Comparison of ENCODE assay signal across 21 cellular contexts in the genomic region with DNA sequence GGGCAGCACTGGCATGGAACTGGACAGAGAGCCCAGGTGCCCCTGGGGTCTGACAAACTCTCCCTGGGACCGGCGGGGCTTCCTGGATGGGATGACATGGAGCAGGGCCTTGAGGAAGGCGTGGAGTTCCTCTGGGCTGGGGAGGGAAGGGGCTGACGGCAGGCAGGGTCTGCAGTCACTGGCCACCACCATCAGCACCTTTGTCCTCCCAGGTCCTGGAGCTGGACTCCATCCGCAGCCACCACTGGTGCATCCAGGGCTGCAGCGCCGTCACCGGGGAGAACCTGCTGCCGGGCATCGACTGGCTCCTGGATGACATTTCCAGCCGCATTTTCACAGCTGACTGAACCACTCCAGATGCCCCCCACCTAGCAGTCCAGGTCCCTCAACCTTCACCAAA. TPM values are rescaled to one million over a fixed set of nuclear protein-coding genes. Genes with fewer than 3 reads are reported as not detected.
DNase-seq lines count a peak whose midpoint lies in the region; ATAC-seq, FAIRE-seq and TF ChIP-seq lines count a peak whose summit lies in the region.
"Had no signal": no experiment of that assay in that cellular context is flagged by ENCODE, and none has a peak within 500 bp of the region (broad histone marks: within the 10 kb centered on the region; RNA-seq: fewer than 3 reads in every experiment).

No MANE protein-coding gene starts in this region.

- H3K9me3 Mint-ChIP-seq in endothelial cell (ENCODE audit: unreplicated experiment), result no peaks in the 10 kb centered on the region
- H3K9me3 Mint-ChIP-seq: CD4-positive, alpha-beta memory T cell; GM23338; HFFc6; IgD-negative memory B cell had no signal

- DNase-seq in HepG2 (ENCODE audit: low spot score), result no peak
- no peak for DNase-seq in right lobe of liver
- DNase-seq in endothelial cell (ENCODE audit: low spot score), result no peak
- DNase-seq in gastrocnemius medialis, result no peak
- DNase-seq in BE2C, result no peak
- DNase-seq: CD4-positive, alpha-beta memory T cell; DMS153; DMS79; GDM1; HFFc6; KG1 had no signal

- TF ChIP-seq CTCF in HepG2 (CRISPR knock-in tag; IDR thresholded peaks at IDR 0.05), result no peak
- no peak for TF ChIP-seq CTCF in right lobe of liver (IDR thresholded peaks at IDR 0.05)
- TF ChIP-seq CTCF in endothelial cell (IDR thresholded peaks at IDR 0.05; ENCODE audit: unreplicated experiment), result no peak
- TF ChIP-seq CTCF in gastrocnemius medialis (IDR thresholded peaks at IDR 0.05 in 4 of 5, conservative IDR thresholded peaks at IDR 0.05 in 1 of 5), result no peak
- TF ChIP-seq CTCF in BE2C (IDR thresholded peaks at IDR 0.05; ENCODE audit: low read depth, low read length), result no peak

- TF ChIP-seq EP300 in HepG2 (IDR thresholded peaks at IDR 0.05; ENCODE audit: low read depth in 2 of 2, low read length in 2 of 2) (no peak), HepG2 (CRISPR knock-in tag; IDR thresholded peaks at IDR 0.05; ENCODE audit: borderline replicate concordance) (no peak)

- peaks cover 5% of the 10 kb centered on the region for H3K4me1 Mint-ChIP-seq in endothelial cell (ENCODE audit: unreplicated experiment)

- H3K4me3 ChIP-seq in HepG2 (replicated peaks in 1 of 3; ENCODE audit: insufficient read depth in 1 of 3, low read depth in 2 of 3, low read length in 3 of 3) (no peak overlapping the region), right lobe of liver (no peak overlapping the region), gastrocnemius medialis (no peak overlapping the region), BE2C (ENCODE audit: low read depth, low read length) (no peak overlapping the region)
- H3K4me3 ChIP-seq: GM23338 had no signal

- no TSS peak for BruUV-seq in HepG2 (replicated peaks; lab: Mats Ljungman, UMichigan)

- H3K36me3 ChIP-seq in HepG2 (replicated peaks in 1 of 2; ENCODE audit: control insufficient read depth in 1 of 2, insufficient read depth in 2 of 2, low read length in 2 of 2), result no peaks in the 10 kb centered on the region
- peaks cover 0 to 3% (median 0%) of the 10 kb centered on the region in 4 donors for H3K36me3 ChIP-seq in right lobe of liver
- H3K36me3 ChIP-seq in gastrocnemius medialis, result peaks cover 0 to 45% of the 10 kb centered on the region in 2 donors
- peaks cover 6% of the 10 kb centered on the region for H3K36me3 ChIP-seq in BE2C

- H3K79me2 ChIP-seq in HepG2 (ENCODE audit: insufficient read depth, low read length), result no peaks in the 10 kb centered on the region

- no peak overlapping the region for H3K9ac ChIP-seq in HepG2 (ENCODE audit: insufficient read depth, low read depth, low read length)

- H2AFZ ChIP-seq in HepG2 (ENCODE audit: low read length), result no peak overlapping the region
- H2AFZ ChIP-seq: GM23338 had no signal

- TF ChIP-seq POLR2A in HepG2 (IDR thresholded peaks at IDR 0.05; ENCODE audit: insufficient read depth in 1 of 2, low read depth in 2 of 2, low read length in 2 of 2), result no peak
- no peak for TF ChIP-seq POLR2A in right lobe of liver (IDR thresholded peaks at IDR 0.05)
- no peak for TF ChIP-seq POLR2A in gastrocnemius medialis (IDR thresholded peaks at IDR 0.05)

- FAIRE-seq in HepG2 (lab: Jason Lieb, UNC), result no peak
- FAIRE-seq: GM12892, GM18507, H54, HTR-8/SVneo had no signal

- no peak for ATAC-seq in HepG2
- no peak for ATAC-seq in right lobe of liver
- ATAC-seq in gastrocnemius medialis, result no peak
- ATAC-seq: GM23338, HCT116 had no signal

- H3K36me3 Mint-ChIP-seq in endothelial cell (ENCODE audit: low read depth, unreplicated experiment), result peaks cover 9% of the 10 kb centered on the region

- H3K9me3 ChIP-seq in HepG2 (ENCODE audit: low read length) (no peaks in the 10 kb centered on the region), right lobe of liver (no peaks in the 10 kb centered on the region), gastrocnemius medialis (no peaks in the 10 kb centered on the region), BE2C (no peaks in the 10 kb centered on the region)

- TF ChIP-seq RAD21 in HepG2 (CRISPR knock-in tag; IDR thresholded peaks at IDR 0.05), result no peak

- H3K27ac ChIP-seq in HepG2 (ENCODE audit: extremely low read length, insufficient read depth, low read length) (no peak overlapping the region), right lobe of liver (no peak overlapping the region), gastrocnemius medialis (no peak overlapping the region)

- H3K27me3 ChIP-seq in HepG2 (ENCODE audit: control insufficient read depth in 1 of 2, insufficient read depth in 2 of 2, low read length in 2 of 2) (no peaks in the 10 kb centered on the region), right lobe of liver (no peaks in the 10 kb centered on the region), gastrocnemius medialis (no peaks in the 10 kb centered on the region), BE2C (no peaks in the 10 kb centered on the region)

- CTCF ChIA-PET in HepG2 (lab: Yijun Ruan, JAX; ENCODE audit: low intra/inter-chr PET ratio, low total read pairs), result no interaction called here

- intact Hi-C loops in HepG2 (cut with micrococcal nuclease; ENCODE audit: unreplicated experiment), result no loop called here
- intact Hi-C loops in right lobe of liver (cut with DNase I), result no loop called here
- intact Hi-C loops in gastrocnemius medialis (cut with DNase I; ENCODE audit: low total_unique reads), result loop anchor here (2.0 kb wide), 1 partner anchor 35 kb away; no protein-coding TSS in a partner anchor

- in situ Hi-C loops in HepG2 (cut with HindIII; ENCODE audit: extremely low pct_ligation_motif_present, low pct_unique_long_range_greater_than_20kb) (no loop called here), gastrocnemius medialis (cut with MboI; ENCODE audit: low sequenced_read_pairs in 4 of 4) (loop anchor here in 1 of 4 donors (10.0 kb wide), 1 partner anchor 97 kb away; a partner anchor contains a TSS)

- 100% methylated on average over 6 of the region's 11 CpGs for WGBS in HepG2 (ENCODE audit: low lambda C conversion rate)
- whole genome bisulfite sequencing in right lobe of liver (ENCODE audit: insufficient coverage, low coverage, low lambda C conversion rate, missing lambda C conversion rate), result 100% methylated on average over 1 of the region's 11 CpGs

- no peak overlapping the region for H3K4me2 ChIP-seq in HepG2 (ENCODE audit: low read depth, low read length)
- H3K4me2 ChIP-seq: GM23338 had no signal

- H4K20me1 ChIP-seq in HepG2 (ENCODE audit: insufficient read depth, low read length), result no peaks in the 10 kb centered on the region

- H3K27me3 Mint-ChIP-seq in endothelial cell (ENCODE audit: unreplicated experiment), result no peaks in the 10 kb centered on the region
- H3K27me3 Mint-ChIP-seq: CD4-positive, alpha-beta memory T cell; IgD-negative memory B cell had no signal

- POLR2A ChIA-PET in HepG2 (lab: Yijun Ruan, JAX), result interaction anchor here (1.4 kb wide), 1 partner anchor 19 kb away, joined by 4 read pairs; a partner anchor contains a TSS

- H3K4me3 Mint-ChIP-seq in endothelial cell (ENCODE audit: unreplicated experiment), result peak overlapping the region; percentile 21
- H3K4me3 Mint-ChIP-seq: CD14-positive monocyte; CD4-positive, alpha-beta memory T cell; GM23338; HFFc6 had no signal

- H3K27ac Mint-ChIP-seq in endothelial cell (ENCODE audit: unreplicated experiment), result no peak overlapping the region
- H3K27ac Mint-ChIP-seq: HFFc6 had no signal

- H3K4me1 ChIP-seq in HepG2 (ENCODE audit: insufficient read depth, low read length) (peaks cover 69% of the 10 kb centered on the region), right lobe of liver (peaks cover 0 to 5% (median 0%) of the 10 kb centered on the region in 4 donors), gastrocnemius medialis (no peaks in the 10 kb centered on the region), BE2C (no peaks in the 10 kb centered on the region)

RNA-seq across cellular contexts. Expression of a gene that starts 5.7 kb away (rescaled TPM):
- total RNA-seq in HepG2 (2016; rRNA removed; fragmentation: Illumina TruSeq; extraction: Trizol) (20.7 and 22.6 TPM in 2 replicates), right lobe of liver (10 to 100 TPM in 1 of 6 experiments, 1 to 10 TPM in 5; 6.4 to 10.3 (median 8.7) TPM), endothelial cell (ENCODE audit: unreplicated experiment) (19.4 TPM), gastrocnemius medialis (10 to 100 TPM; 16.9 to 33.3 (median 25.9) TPM)
- total RNA-seq in HepG2 (2016; cell fraction: cytosol; rRNA removed; fragmentation: Illumina TruSeq; extraction: Trizol; ENCODE audit: low read depth), result 12.1 and 12.4 TPM in 2 replicates
- total RNA-seq in HepG2 (2016; cell fraction: insoluble cytoplasmic fraction; rRNA removed; fragmentation: Illumina TruSeq; extraction: Trizol), result 18.5 and 24.1 TPM in 2 replicates
- total RNA-seq in HepG2 (2016; cell fraction: membrane; rRNA removed; fragmentation: Illumina TruSeq; extraction: Trizol), result 27.2 and 28.7 TPM in 2 replicates
- total RNA-seq in HepG2 (2016; cell fraction: nucleus; rRNA removed; fragmentation: Illumina TruSeq; extraction: Trizol), result 11.7 and 12.8 TPM in 2 replicates
- 19.1 and 21.2 TPM in 2 replicates for polyA plus RNA-seq in HepG2 (2011; rRNA removed)
- 16.1 and 20.9 TPM in 2 replicates for polyA plus RNA-seq in HepG2 (2011; cell fraction: cytosol; rRNA removed)
- 17.0 and 18.7 TPM in 2 replicates for polyA plus RNA-seq in HepG2 (2011; cell fraction: nucleus; rRNA removed)
- 5.5 and 18.8 TPM in 2 replicates for polyA plus RNA-seq in HepG2 (2012)
- 17.8 and 20.3 TPM in 2 replicates for polyA plus RNA-seq in HepG2 (2016; cell fraction: cytosol; fragmentation: Illumina TruSeq; extraction: Trizol; ENCODE audit: low read depth)
- polyA plus RNA-seq in HepG2 (2016; cell fraction: insoluble cytoplasmic fraction; fragmentation: Illumina TruSeq; extraction: Trizol; ENCODE audit: low read depth), result 31.4 and 39.7 TPM in 2 replicates
- 29.3 and 33.3 TPM in 2 replicates for polyA plus RNA-seq in HepG2 (2016; cell fraction: membrane; fragmentation: Illumina TruSeq; extraction: Trizol; ENCODE audit: low read depth)
- 27.1 and 31.4 TPM in 2 replicates for polyA plus RNA-seq in HepG2 (2016; cell fraction: nucleus; fragmentation: Illumina TruSeq; extraction: Trizol; ENCODE audit: insufficient read depth, low read depth)
- 13.9 and 15.8 TPM in 2 replicates for polyA minus RNA-seq in HepG2 (2011; rRNA and poly(A)+ RNA removed; ENCODE audit: low replicate concordance)
- polyA minus RNA-seq in HepG2 (2011; cell fraction: cytosol; rRNA and poly(A)+ RNA removed), result 8.7 and 13.6 TPM in 2 replicates
- 3.9 and 5.5 TPM in 2 replicates for polyA minus RNA-seq in HepG2 (2011; cell fraction: nucleus; rRNA and poly(A)+ RNA removed)
- 15.7 TPM for polyA plus RNA-seq in BE2C (2012; ENCODE audit: insufficient read depth, insufficient read length, low read depth)

RNA-seq across cellular contexts. Expression of a gene that starts 7.5 kb away (rescaled TPM):
- total RNA-seq in HepG2 (2016; rRNA removed; fragmentation: Illumina TruSeq; extraction: Trizol), result 84.4 and 93.9 TPM in 2 replicates
- 41.1 and 42.9 TPM in 2 replicates for total RNA-seq in HepG2 (2016; cell fraction: cytosol; rRNA removed; fragmentation: Illumina TruSeq; extraction: Trizol; ENCODE audit: low read depth)
- 84.6 and 107 TPM in 2 replicates for total RNA-seq in HepG2 (2016; cell fraction: insoluble cytoplasmic fraction; rRNA removed; fragmentation: Illumina TruSeq; extraction: Trizol)
- 42.2 and 46.1 TPM in 2 replicates for total RNA-seq in HepG2 (2016; cell fraction: membrane; rRNA removed; fragmentation: Illumina TruSeq; extraction: Trizol)
- 24.2 and 31.3 TPM in 2 replicates for total RNA-seq in HepG2 (2016; cell fraction: nucleus; rRNA removed; fragmentation: Illumina TruSeq; extraction: Trizol)
- 82.9 and 86.3 TPM in 2 replicates for polyA plus RNA-seq in HepG2 (2011; rRNA removed)
- polyA plus RNA-seq in HepG2 (2011; cell fraction: cytosol; rRNA removed), result 95.6 and 112 TPM in 2 replicates
- 37.9 and 39.8 TPM in 2 replicates for polyA plus RNA-seq in HepG2 (2011; cell fraction: nucleus; rRNA removed)
- 58.0 and 65.9 TPM in 2 replicates for polyA plus RNA-seq in HepG2 (2012)
- 53.8 and 56.3 TPM in 2 replicates for polyA plus RNA-seq in HepG2 (2016; cell fraction: cytosol; fragmentation: Illumina TruSeq; extraction: Trizol; ENCODE audit: low read depth)
- 117 and 123 TPM in 2 replicates for polyA plus RNA-seq in HepG2 (2016; cell fraction: insoluble cytoplasmic fraction; fragmentation: Illumina TruSeq; extraction: Trizol; ENCODE audit: low read depth)
- 40.2 and 43.5 TPM in 2 replicates for polyA plus RNA-seq in HepG2 (2016; cell fraction: membrane; fragmentation: Illumina TruSeq; extraction: Trizol; ENCODE audit: low read depth)
- 52.2 and 55.0 TPM in 2 replicates for polyA plus RNA-seq in HepG2 (2016; cell fraction: nucleus; fragmentation: Illumina TruSeq; extraction: Trizol; ENCODE audit: insufficient read depth, low read depth)
- 36.6 and 96.3 TPM in 2 replicates for polyA minus RNA-seq in HepG2 (2011; rRNA and poly(A)+ RNA removed; ENCODE audit: low replicate concordance)
- 34.4 and 36.9 TPM in 2 replicates for polyA minus RNA-seq in HepG2 (2011; cell fraction: cytosol; rRNA and poly(A)+ RNA removed)
- polyA minus RNA-seq in HepG2 (2011; cell fraction: nucleus; rRNA and poly(A)+ RNA removed), result 8.1 and 12.2 TPM in 2 replicates
- 10 to 100 TPM in 3 of 6 experiments, 1 to 10 TPM in 3; 7.3 to 26.2 (median 10.0) TPM for total RNA-seq in right lobe of liver
- 66.4 TPM for total RNA-seq in endothelial cell (ENCODE audit: unreplicated experiment)
- 100 to 1,000 TPM; 150 to 268 (median 170) TPM for total RNA-seq in gastrocnemius medialis
- polyA plus RNA-seq in BE2C (2012; ENCODE audit: insufficient read depth, insufficient read length, low read depth), result 126 TPM

RNA-seq across cellular contexts. Expression of a gene that starts 19.5 kb away (rescaled TPM):
- total RNA-seq in HepG2 (2016; rRNA removed; fragmentation: Illumina TruSeq; extraction: Trizol), result 33.2 and 36.3 TPM in 2 replicates
- 17.6 and 24.5 TPM in 2 replicates for total RNA-seq in HepG2 (2016; cell fraction: cytosol; rRNA removed; fragmentation: Illumina TruSeq; extraction: Trizol; ENCODE audit: low read depth)
- total RNA-seq in HepG2 (2016; cell fraction: insoluble cytoplasmic fraction; rRNA removed; fragmentation: Illumina TruSeq; extraction: Trizol), result 27.9 and 37.1 TPM in 2 replicates
- 28.3 and 36.0 TPM in 2 replicates for total RNA-seq in HepG2 (2016; cell fraction: membrane; rRNA removed; fragmentation: Illumina TruSeq; extraction: Trizol)
- 15.6 and 16.8 TPM in 2 replicates for total RNA-seq in HepG2 (2016; cell fraction: nucleus; rRNA removed; fragmentation: Illumina TruSeq; extraction: Trizol)
- 7.4 and 8.9 TPM in 2 replicates for polyA plus RNA-seq in HepG2 (2011; rRNA removed)
- 10.6 and 22.0 TPM in 2 replicates for polyA plus RNA-seq in HepG2 (2011; cell fraction: cytosol; rRNA removed)
- polyA plus RNA-seq in HepG2 (2011; cell fraction: nucleus; rRNA removed), result 12.6 and 14.5 TPM in 2 replicates
- 7.4 and 9.2 TPM in 2 replicates for polyA plus RNA-seq in HepG2 (2012)
- 17.6 and 24.3 TPM in 2 replicates for polyA plus RNA-seq in HepG2 (2016; cell fraction: cytosol; fragmentation: Illumina TruSeq; extraction: Trizol; ENCODE audit: low read depth)
- polyA plus RNA-seq in HepG2 (2016; cell fraction: insoluble cytoplasmic fraction; fragmentation: Illumina TruSeq; extraction: Trizol; ENCODE audit: low read depth), result 34.5 and 41.1 TPM in 2 replicates
- 30.7 and 35.8 TPM in 2 replicates for polyA plus RNA-seq in HepG2 (2016; cell fraction: membrane; fragmentation: Illumina TruSeq; extraction: Trizol; ENCODE audit: low read depth)
- polyA plus RNA-seq in HepG2 (2016; cell fraction: nucleus; fragmentation: Illumina TruSeq; extraction: Trizol; ENCODE audit: insufficient read depth, low read depth), result 28.3 and 35.8 TPM in 2 replicates
- polyA minus RNA-seq in HepG2 (2011; rRNA and poly(A)+ RNA removed; ENCODE audit: low replicate concordance), result 16.9 and 20.3 TPM in 2 replicates
- 9.3 and 12.0 TPM in 2 replicates for polyA minus RNA-seq in HepG2 (2011; cell fraction: cytosol; rRNA and poly(A)+ RNA removed)
- 3.4 and 3.6 TPM in 2 replicates for polyA minus RNA-seq in HepG2 (2011; cell fraction: nucleus; rRNA and poly(A)+ RNA removed)
- 10 to 100 TPM in 2 of 6 experiments, 1 to 10 TPM in 4; 4.2 to 13.8 (median 5.8) TPM for total RNA-seq in right lobe of liver
- 4.8 TPM for total RNA-seq in endothelial cell (ENCODE audit: unreplicated experiment)
- total RNA-seq in gastrocnemius medialis, result 10 to 100 TPM in 3 of 4 donors, 1 to 10 TPM in 1; 9.0 to 27.2 (median 14.4) TPM
- 19.0 TPM for polyA plus RNA-seq in BE2C (2012; ENCODE audit: insufficient read depth, insufficient read length, low read depth)

RNA-seq across cellular contexts. Expression of a gene that starts 24.7 kb away (rescaled TPM):
- total RNA-seq in HepG2 (2016; rRNA removed; fragmentation: Illumina TruSeq; extraction: Trizol), result 3.9 and 4.2 TPM in 2 replicates
- total RNA-seq in HepG2 (2016; cell fraction: cytosol; rRNA removed; fragmentation: Illumina TruSeq; extraction: Trizol; ENCODE audit: low read depth), result 1.3 and 1.9 TPM in 2 replicates
- 3.0 and 4.3 TPM in 2 replicates for total RNA-seq in HepG2 (2016; cell fraction: insoluble cytoplasmic fraction; rRNA removed; fragmentation: Illumina TruSeq; extraction: Trizol)
- total RNA-seq in HepG2 (2016; cell fraction: membrane; rRNA removed; fragmentation: Illumina TruSeq; extraction: Trizol), result 4.3 and 4.5 TPM in 2 replicates
- total RNA-seq in HepG2 (2016; cell fraction: nucleus; rRNA removed; fragmentation: Illumina TruSeq; extraction: Trizol), result 1.9 and 2.1 TPM in 2 replicates
- polyA plus RNA-seq in HepG2 (2011; rRNA removed), result 2.8 and 3.1 TPM in 2 replicates
- 1.7 and 2.0 TPM in 2 replicates for polyA plus RNA-seq in HepG2 (2011; cell fraction: cytosol; rRNA removed)
- 2.5 and 2.9 TPM in 2 replicates for polyA plus RNA-seq in HepG2 (2011; cell fraction: nucleus; rRNA removed)
- 1.5 and 1.9 TPM in 2 replicates for polyA plus RNA-seq in HepG2 (2012)
- 1.2 TPM in 2 replicates for polyA plus RNA-seq in HepG2 (2016; cell fraction: cytosol; fragmentation: Illumina TruSeq; extraction: Trizol; ENCODE audit: low read depth)
- 2.9 and 5.0 TPM in 2 replicates for polyA plus RNA-seq in HepG2 (2016; cell fraction: insoluble cytoplasmic fraction; fragmentation: Illumina TruSeq; extraction: Trizol; ENCODE audit: low read depth)
- 2.3 and 2.5 TPM in 2 replicates for polyA plus RNA-seq in HepG2 (2016; cell fraction: membrane; fragmentation: Illumina TruSeq; extraction: Trizol; ENCODE audit: low read depth)
- 3.7 and 4.3 TPM in 2 replicates for polyA plus RNA-seq in HepG2 (2016; cell fraction: nucleus; fragmentation: Illumina TruSeq; extraction: Trizol; ENCODE audit: insufficient read depth, low read depth)
- polyA minus RNA-seq in HepG2 (2011; rRNA and poly(A)+ RNA removed; ENCODE audit: low replicate concordance), result 0.70 and 5.7 TPM in 2 replicates
- polyA minus RNA-seq in HepG2 (2011; cell fraction: cytosol; rRNA and poly(A)+ RNA removed), result 1.9 and 2.0 TPM in 2 replicates
- 1.2 and 1.3 TPM in 2 replicates for polyA minus RNA-seq in HepG2 (2011; cell fraction: nucleus; rRNA and poly(A)+ RNA removed)
- total RNA-seq in right lobe of liver, result 1 to 10 TPM; 1.9 to 2.5 (median 2.3) TPM
- not detected for total RNA-seq in endothelial cell (ENCODE audit: unreplicated experiment)
- 1 to 10 TPM in 3 of 4 donors, under 1 TPM in 1; 0.97 to 3.3 (median 2.3) TPM for total RNA-seq in gastrocnemius medialis
- 2.8 TPM for polyA plus RNA-seq in BE2C (2012; ENCODE audit: insufficient read depth, insufficient read length, low read depth)
- total RNA-seq: Daoy had no signal
- polyA plus RNA-seq: CD4-positive, alpha-beta memory T cell had no signal

RNA-seq across cellular contexts. Expression of a gene that starts 36.8 kb away (rescaled TPM):
- total RNA-seq in HepG2 (2016; rRNA removed; fragmentation: Illumina TruSeq; extraction: Trizol), result 3.4 and 9.3 TPM in 2 replicates
- 1.5 and 2.2 TPM in 2 replicates for total RNA-seq in HepG2 (2016; cell fraction: cytosol; rRNA removed; fragmentation: Illumina TruSeq; extraction: Trizol; ENCODE audit: low read depth)
- total RNA-seq in HepG2 (2016; cell fraction: insoluble cytoplasmic fraction; rRNA removed; fragmentation: Illumina TruSeq; extraction: Trizol), result 3.2 and 9.6 TPM in 2 replicates
- total RNA-seq in HepG2 (2016; cell fraction: membrane; rRNA removed; fragmentation: Illumina TruSeq; extraction: Trizol), result 1.3 and 2.0 TPM in 2 replicates
- 8.8 and 12.8 TPM in 2 replicates for total RNA-seq in HepG2 (2016; cell fraction: nucleus; rRNA removed; fragmentation: Illumina TruSeq; extraction: Trizol)
- 33.9 and 67.5 TPM in 2 replicates for polyA plus RNA-seq in HepG2 (2011; rRNA removed)
- 24.8 and 27.3 TPM in 2 replicates for polyA plus RNA-seq in HepG2 (2011; cell fraction: cytosol; rRNA removed)
- polyA plus RNA-seq in HepG2 (2011; cell fraction: nucleus; rRNA removed), result 178 and 181 TPM in 2 replicates
- polyA plus RNA-seq in HepG2 (2012), result 30.3 and 30.5 TPM in 2 replicates
- polyA plus RNA-seq in HepG2 (2016; cell fraction: cytosol; fragmentation: Illumina TruSeq; extraction: Trizol; ENCODE audit: low read depth), result 1.1 and 1.2 TPM in 2 replicates
- 2.4 and 2.9 TPM in 2 replicates for polyA plus RNA-seq in HepG2 (2016; cell fraction: insoluble cytoplasmic fraction; fragmentation: Illumina TruSeq; extraction: Trizol; ENCODE audit: low read depth)
- 2.0 and 2.1 TPM in 2 replicates for polyA plus RNA-seq in HepG2 (2016; cell fraction: membrane; fragmentation: Illumina TruSeq; extraction: Trizol; ENCODE audit: low read depth)
- polyA plus RNA-seq in HepG2 (2016; cell fraction: nucleus; fragmentation: Illumina TruSeq; extraction: Trizol; ENCODE audit: insufficient read depth, low read depth), result 23.7 and 32.1 TPM in 2 replicates
- 0.09 and 15.4 TPM in 2 replicates for polyA minus RNA-seq in HepG2 (2011; rRNA and poly(A)+ RNA removed; ENCODE audit: low replicate concordance)
- polyA minus RNA-seq in HepG2 (2011; cell fraction: cytosol; rRNA and poly(A)+ RNA removed), result 6.0 and 9.8 TPM in 2 replicates
- polyA minus RNA-seq in HepG2 (2011; cell fraction: nucleus; rRNA and poly(A)+ RNA removed), result 13.3 and 19.3 TPM in 2 replicates
- total RNA-seq in right lobe of liver, result 1 to 10 TPM in 5 of 6 experiments, under 1 TPM in 1; 0.83 to 3.5 (median 1.4) TPM
- not detected for total RNA-seq in endothelial cell (ENCODE audit: unreplicated experiment)
- total RNA-seq in gastrocnemius medialis, result 1 to 10 TPM in 3 of 4 donors, under 1 TPM in 1; 0.22 to 4.0 (median 2.6) TPM
- polyA plus RNA-seq in BE2C (2012; ENCODE audit: insufficient read depth, insufficient read length, low read depth), result not detected
- total RNA-seq: A172, Daoy, HFFc6 had no signal
